1 cellular context compared by ENCODE assay signal in the genomic region with DNA sequence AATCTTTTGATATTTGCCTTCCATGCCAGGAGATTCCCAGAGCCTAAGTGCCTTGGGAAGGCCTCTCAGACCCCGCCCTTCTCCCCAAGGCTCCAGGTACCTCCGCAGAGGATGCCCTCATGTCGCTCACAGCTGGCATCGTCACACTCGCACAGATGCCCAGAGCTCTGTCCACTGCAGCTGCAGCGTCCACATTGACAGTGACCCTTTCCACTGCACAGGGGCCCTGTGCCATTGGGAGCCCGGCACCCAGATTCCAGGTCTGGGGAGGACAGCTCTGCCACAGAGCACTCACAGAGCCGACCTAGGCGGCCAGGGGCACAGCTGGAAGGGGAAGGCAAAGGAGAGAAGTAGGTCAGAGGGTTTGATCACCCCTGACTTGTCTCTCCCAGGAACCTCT.
TF ChIP-seq lines count a peak whose summit lies in the region.

No MANE protein-coding gene starts in this region.

TF ChIP-seq in HepG2, 621 proteins besides CTCF, POLR2A, EP300 and RAD21:
- TF ChIP-seq FOXP1 (IDR thresholded peaks at IDR 0.05) (no peak), FOXP1 (CRISPR knock-in tag; IDR thresholded peaks at IDR 0.05) (no peak), ZFYVE20 (CRISPR knock-in tag; IDR thresholded peaks at IDR 0.05; ENCODE audit: borderline replicate concordance, low read depth) (no peak), CC2D1A (CRISPR knock-in tag; IDR thresholded peaks at IDR 0.05) (no peak), ZNF703 (CRISPR knock-in tag; IDR thresholded peaks at IDR 0.05; ENCODE audit: borderline replicate concordance) (no peak), ZNF136 (CRISPR knock-in tag; IDR thresholded peaks at IDR 0.05; ENCODE audit: low read depth) (no peak), POLR2G (IDR thresholded peaks at IDR 0.05; ENCODE audit: low read depth, low read length) (0 out of 2 replicates have a peak, but pooled peaks have one; percentile 9), AGO2 (optimal IDR thresholded peaks at IDR 0.05; ENCODE audit: low read depth, low read length) (peak; percentile 68), MYC (CRISPR knock-in tag; IDR thresholded peaks at IDR 0.05; ENCODE audit: borderline replicate concordance) (0 out of 2 replicates have a peak, but pooled peaks have one; percentile 19), REL (CRISPR knock-in tag; conservative IDR thresholded peaks at IDR 0.05) (no peak), DNMT1 (CRISPR knock-in tag; IDR thresholded peaks at IDR 0.05) (no peak)
- TF ChIP-seq, protein P1, sequence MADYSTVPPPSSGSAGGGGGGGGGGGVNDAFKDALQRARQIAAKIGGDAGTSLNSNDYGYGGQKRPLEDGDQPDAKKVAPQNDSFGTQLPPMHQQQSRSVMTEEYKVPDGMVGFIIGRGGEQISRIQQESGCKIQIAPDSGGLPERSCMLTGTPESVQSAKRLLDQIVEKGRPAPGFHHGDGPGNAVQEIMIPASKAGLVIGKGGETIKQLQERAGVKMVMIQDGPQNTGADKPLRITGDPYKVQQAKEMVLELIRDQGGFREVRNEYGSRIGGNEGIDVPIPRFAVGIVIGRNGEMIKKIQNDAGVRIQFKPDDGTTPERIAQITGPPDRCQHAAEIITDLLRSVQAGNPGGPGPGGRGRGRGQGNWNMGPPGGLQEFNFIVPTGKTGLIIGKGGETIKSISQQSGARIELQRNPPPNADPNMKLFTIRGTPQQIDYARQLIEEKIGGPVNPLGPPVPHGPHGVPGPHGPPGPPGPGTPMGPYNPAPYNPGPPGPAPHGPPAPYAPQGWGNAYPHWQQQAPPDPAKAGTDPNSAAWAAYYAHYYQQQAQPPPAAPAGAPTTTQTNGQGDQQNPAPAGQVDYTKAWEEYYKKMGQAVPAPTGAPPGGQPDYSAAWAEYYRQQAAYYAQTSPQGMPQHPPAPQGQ (CRISPR knock-in tag; IDR thresholded peaks at IDR 0.05; ENCODE audit: borderline replicate concordance): no peak
TF ChIP-seq in HepG2: peak in this region for 3.
